Comparison of ENCODE assay signal across 1 cellular context in the genomic region with DNA sequence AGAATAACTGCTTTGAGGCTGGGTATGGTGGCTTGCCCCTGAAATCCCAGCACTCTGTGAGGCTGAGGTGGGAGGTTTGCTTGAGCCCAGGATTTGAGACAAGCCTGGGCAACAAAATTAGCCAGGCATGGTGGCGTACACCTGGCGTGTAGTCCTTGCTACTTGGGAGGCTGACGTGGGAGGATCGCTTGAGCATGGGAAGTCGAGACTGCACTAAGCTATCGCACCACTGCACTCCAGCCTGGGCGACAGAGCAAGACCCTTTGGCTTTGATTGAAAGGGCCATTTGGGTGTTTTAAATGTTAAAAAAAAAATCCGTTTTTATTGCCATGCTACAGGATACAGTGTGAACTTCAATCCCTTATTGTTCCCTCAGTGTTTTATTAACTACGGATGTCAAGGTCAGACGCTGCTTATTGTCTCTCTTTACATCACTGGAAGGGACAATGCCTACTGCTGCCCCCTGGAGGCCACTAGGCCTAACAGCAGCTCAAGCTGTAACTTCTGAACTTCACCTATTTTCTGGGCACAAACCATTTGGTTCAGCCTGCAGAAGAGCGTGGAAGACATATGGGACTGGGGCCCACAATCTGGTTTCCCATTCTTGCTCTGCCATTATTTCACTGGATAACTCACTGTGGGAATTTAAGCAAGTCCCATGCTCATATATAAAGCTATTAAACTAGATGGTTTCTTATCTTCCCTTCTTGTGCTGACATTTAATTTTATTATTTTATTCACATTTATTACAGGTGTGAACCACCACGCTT.
TF ChIP-seq lines count a peak whose summit lies in the region.

No MANE protein-coding gene starts in this region.

TF ChIP-seq in GM23338, 12 proteins besides CTCF, POLR2A, EP300 and RAD21 (continued from another document):
- TF ChIP-seq, protein P1, sequence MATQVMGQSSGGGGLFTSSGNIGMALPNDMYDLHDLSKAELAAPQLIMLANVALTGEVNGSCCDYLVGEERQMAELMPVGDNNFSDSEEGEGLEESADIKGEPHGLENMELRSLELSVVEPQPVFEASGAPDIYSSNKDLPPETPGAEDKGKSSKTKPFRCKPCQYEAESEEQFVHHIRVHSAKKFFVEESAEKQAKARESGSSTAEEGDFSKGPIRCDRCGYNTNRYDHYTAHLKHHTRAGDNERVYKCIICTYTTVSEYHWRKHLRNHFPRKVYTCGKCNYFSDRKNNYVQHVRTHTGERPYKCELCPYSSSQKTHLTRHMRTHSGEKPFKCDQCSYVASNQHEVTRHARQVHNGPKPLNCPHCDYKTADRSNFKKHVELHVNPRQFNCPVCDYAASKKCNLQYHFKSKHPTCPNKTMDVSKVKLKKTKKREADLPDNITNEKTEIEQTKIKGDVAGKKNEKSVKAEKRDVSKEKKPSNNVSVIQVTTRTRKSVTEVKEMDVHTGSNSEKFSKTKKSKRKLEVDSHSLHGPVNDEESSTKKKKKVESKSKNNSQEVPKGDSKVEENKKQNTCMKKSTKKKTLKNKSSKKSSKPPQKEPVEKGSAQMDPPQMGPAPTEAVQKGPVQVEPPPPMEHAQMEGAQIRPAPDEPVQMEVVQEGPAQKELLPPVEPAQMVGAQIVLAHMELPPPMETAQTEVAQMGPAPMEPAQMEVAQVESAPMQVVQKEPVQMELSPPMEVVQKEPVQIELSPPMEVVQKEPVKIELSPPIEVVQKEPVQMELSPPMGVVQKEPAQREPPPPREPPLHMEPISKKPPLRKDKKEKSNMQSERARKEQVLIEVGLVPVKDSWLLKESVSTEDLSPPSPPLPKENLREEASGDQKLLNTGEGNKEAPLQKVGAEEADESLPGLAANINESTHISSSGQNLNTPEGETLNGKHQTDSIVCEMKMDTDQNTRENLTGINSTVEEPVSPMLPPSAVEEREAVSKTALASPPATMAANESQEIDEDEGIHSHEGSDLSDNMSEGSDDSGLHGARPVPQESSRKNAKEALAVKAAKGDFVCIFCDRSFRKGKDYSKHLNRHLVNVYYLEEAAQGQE (IDR thresholded peaks at IDR 0.05; ENCODE audit: unreplicated experiment), result no peak
- TF ChIP-seq NANOG (IDR thresholded peaks at IDR 0.05; ENCODE audit: borderline replicate concordance) (no peak), CREB1 (CRISPR knock-in tag; IDR thresholded peaks at IDR 0.05; ENCODE audit: low read depth) (no peak)
- TF ChIP-seq, protein P2, sequence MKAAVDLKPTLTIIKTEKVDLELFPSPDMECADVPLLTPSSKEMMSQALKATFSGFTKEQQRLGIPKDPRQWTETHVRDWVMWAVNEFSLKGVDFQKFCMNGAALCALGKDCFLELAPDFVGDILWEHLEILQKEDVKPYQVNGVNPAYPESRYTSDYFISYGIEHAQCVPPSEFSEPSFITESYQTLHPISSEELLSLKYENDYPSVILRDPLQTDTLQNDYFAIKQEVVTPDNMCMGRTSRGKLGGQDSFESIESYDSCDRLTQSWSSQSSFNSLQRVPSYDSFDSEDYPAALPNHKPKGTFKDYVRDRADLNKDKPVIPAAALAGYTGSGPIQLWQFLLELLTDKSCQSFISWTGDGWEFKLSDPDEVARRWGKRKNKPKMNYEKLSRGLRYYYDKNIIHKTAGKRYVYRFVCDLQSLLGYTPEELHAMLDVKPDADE (IDR thresholded peaks at IDR 0.05), result no peak
TF ChIP-seq in GM23338: peak in this region for 0.
